12 cellular contexts compared by ENCODE assay signal in the genomic region with DNA sequence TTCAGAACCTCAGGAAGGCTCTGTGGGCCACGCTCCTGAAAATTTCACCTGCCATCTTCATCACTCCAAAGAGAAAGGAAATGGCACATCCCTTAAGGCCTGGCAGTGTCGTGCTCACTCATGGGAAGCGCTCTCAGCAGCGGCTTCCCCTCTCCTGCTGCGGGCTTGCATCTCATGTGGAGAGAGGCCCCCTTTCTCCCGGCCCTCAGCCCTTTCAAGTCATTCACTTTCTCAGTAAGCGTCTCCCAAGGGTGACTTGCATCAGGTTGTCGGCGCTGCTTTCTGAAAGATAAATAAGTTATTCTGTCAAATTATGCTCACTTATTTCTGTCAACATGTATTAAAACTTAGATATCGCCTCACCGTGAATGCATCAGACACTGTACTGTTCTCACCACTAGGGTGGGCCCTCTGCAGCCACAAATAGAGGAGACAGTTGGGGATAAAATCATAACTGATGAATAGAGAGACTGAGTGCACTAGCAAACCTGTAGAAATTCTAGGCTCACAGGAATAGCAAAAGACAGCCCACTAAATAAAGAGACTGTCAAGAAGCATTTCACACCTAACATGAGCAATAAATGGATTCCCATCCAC.
A peak's percentile ranks its signal among the peaks of the same experiment; 100 is the strongest.
DNase-seq lines count a peak whose midpoint lies in the region; ATAC-seq, FAIRE-seq and TF ChIP-seq lines count a peak whose summit lies in the region.
"Had no signal": no experiment of that assay in that cellular context is flagged by ENCODE, and none has a peak within 500 bp of the region (broad histone marks: within the 10 kb centered on the region; RNA-seq: fewer than 3 reads in every experiment).

No MANE protein-coding gene starts in this region.

- ATAC-seq in GM21825 (IDR thresholded peaks at IDR 0.05; ENCODE audit: unreplicated experiment): no peak

- no peaks in the 10 kb centered on the region for H3K9me3 Mint-ChIP-seq in nephron progenitor cell
- H3K9me3 Mint-ChIP-seq: naive B cell had no signal

- H3K27ac Mint-ChIP-seq in nephron progenitor cell: peak overlapping the region; percentile 92
- H3K27ac Mint-ChIP-seq: naive B cell had no signal

- no peak overlapping the region for H3K4me3 Mint-ChIP-seq in nephron progenitor cell
- H3K4me3 Mint-ChIP-seq: naive B cell had no signal

- H3K4me3 ChIP-seq in choroid plexus epithelial cell (ENCODE audit: low read depth, low read length): no peak overlapping the region

- peaks cover 50% of the 10 kb centered on the region for H3K4me1 Mint-ChIP-seq in nephron progenitor cell
- H3K4me1 Mint-ChIP-seq: naive B cell had no signal

- H3K27me3 Mint-ChIP-seq in nephron progenitor cell (ENCODE audit: low read depth, poor library complexity): no peaks in the 10 kb centered on the region
- H3K27me3 Mint-ChIP-seq: naive B cell had no signal

- no peak for FAIRE-seq in D721Med (lab: Jason Lieb, UNC)

- no peaks in the 10 kb centered on the region for H3K36me3 Mint-ChIP-seq in nephron progenitor cell (ENCODE audit: low read depth)
- H3K36me3 Mint-ChIP-seq: naive B cell had no signal

- DNase-seq in D721Med (ENCODE audit: insufficient read length, low spot score) (no peak), Kasumi-1 (lab: John Stamatoyannopoulos, UW) (peak; percentile 8 to 45), choroid plexus epithelial cell (ENCODE audit: low read depth) (peak; percentile 58), nephron progenitor cell (no peak), NCI-H1417 treated with DMSO at 0.1 percent for 48 hours (lab: John Stamatoyannopoulos, UW) (no peak), OCI-M2 (lab: John Stamatoyannopoulos, UW; ENCODE audit: unreplicated experiment) (no peak), pons (ENCODE audit: low spot score) (no peak)
- DNase-seq: activated naive CD4-positive, alpha-beta T cell treated with anti-CD3 and anti-CD28 coated beads, Interleukin-2, amount 50 U/mL, for 16 hours; DMS153; naive B cell; stimulated activated CD4-positive, alpha-beta T cell treated with anti-CD3 and anti-CD28 coated beads, Interleukin-4, amount 100 ng/mL, for 4 hours had no signal

- TF ChIP-seq CTCF in D721Med (IDR thresholded peaks at IDR 0.05; ENCODE audit: insufficient read depth, missing control alignments): peak; percentile 17
- TF ChIP-seq CTCF in choroid plexus epithelial cell (conservative IDR thresholded peaks at IDR 0.05; ENCODE audit: low read depth, low read length): peak; percentile 72
- TF ChIP-seq CTCF in nephron progenitor cell (IDR thresholded peaks at IDR 0.05): peak; percentile 38

Comparison
In these comparisons a context has a peak if more than half of its experiments do, and no peak if none do; other contexts are left out.
1. DNase-seq: peak in Kasumi-1 (2 of 2) and choroid plexus epithelial cell (single experiment); none in D721Med (single experiment), nephron progenitor cell (single experiment), NCI-H1417 treated with DMSO at 0.1 percent for 48 hours (single experiment), OCI-M2 (single experiment) and pons (single experiment).
2. CTCF ChIP-seq: peak in every context shown above with its lines; median percentile 72 in choroid plexus epithelial cell; 38 in nephron progenitor cell; 17 in D721Med.